Comparison of ENCODE assay signal across 1 cellular context in the genomic region with DNA sequence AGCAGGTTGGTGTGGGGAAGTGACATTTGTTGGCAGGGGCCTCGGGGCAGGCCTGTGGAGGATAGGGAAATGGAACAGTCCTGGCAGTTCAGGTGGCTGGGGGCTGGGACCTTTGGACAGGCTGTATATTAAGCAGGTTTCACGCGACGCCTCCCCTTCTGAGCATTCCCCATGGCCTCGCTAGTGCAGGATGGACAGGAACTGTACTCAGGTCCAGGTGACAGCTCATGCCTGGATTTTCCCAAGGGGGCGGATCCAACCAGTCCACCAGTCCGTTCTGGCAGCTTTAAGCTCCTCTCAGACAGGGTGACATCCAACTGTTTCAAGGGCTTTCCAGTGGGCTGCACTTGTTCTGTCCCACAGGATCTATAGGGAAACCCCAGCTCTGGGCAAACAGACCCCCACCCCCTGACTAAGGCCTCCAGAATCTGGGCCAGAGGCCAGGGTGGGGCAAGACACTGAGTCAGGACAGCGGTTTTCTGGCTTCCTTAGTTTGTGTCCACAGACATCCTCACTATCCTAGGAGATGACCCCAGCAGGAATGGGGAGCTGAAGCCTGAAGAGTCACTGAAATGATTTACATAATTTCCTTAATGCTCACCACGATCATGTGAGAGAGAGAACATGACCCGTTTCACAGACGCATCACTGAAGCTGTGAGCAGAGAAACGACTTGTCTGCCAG.
TF ChIP-seq lines count a peak whose summit lies in the region.

No MANE protein-coding gene starts in this region.

TF ChIP-seq in HEK293, 187 proteins besides CTCF, POLR2A, EP300 and RAD21 (continued from another document):
- TF ChIP-seq, protein P1, sequence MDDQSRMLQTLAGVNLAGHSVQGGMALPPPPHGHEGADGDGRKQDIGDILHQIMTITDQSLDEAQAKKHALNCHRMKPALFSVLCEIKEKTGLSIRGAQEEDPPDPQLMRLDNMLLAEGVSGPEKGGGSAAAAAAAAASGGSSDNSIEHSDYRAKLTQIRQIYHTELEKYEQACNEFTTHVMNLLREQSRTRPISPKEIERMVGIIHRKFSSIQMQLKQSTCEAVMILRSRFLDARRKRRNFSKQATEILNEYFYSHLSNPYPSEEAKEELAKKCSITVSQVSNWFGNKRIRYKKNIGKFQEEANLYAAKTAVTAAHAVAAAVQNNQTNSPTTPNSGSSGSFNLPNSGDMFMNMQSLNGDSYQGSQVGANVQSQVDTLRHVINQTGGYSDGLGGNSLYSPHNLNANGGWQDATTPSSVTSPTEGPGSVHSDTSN (CRISPR knock-in tag; IDR thresholded peaks at IDR 0.05), result no peak
